Comparison of ENCODE assay signal across 8 cellular contexts in the genomic region with DNA sequence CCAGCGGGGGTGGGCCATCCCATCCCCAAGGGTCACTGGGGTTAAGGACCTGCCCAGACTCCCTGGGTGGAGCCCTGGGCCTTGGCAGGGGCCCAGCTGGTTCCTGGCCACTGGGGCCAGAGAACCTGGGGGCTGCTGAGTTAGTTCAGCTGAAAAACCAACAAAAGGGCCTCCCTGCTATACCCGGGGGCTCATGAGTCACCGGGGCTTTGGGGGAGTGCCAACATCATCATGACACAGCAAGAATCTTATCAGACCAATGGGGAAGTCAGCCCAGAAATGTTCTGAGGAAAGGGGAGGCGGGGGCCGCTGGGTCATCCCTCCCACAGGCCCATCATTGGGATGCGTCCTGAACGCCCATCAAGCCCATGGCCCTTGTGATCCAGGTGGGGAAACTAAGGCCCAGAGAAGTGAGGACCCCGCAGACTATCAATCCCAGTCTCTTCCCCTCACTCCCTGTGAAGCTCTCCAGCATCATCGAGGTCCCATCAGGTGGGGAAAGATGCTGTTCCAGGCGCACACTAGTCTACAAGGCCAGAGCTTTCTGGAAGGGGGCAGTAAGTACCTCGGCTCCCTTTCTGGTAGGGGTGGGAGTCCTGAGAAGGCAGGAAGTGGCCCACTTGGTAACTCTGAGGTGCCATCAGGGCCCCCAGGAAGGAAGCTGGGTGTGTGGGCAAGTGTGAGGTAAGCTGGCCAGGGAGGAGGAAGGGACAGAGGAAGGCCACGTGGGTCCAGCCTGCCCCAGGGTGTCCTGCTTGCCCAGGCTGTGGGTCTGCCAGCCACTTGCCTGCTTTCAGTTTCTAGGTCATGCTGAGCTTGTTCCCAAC. TPM values are rescaled to one million over a fixed set of nuclear protein-coding genes. Genes with fewer than 3 reads are reported as not detected.
DNase-seq lines count a peak whose midpoint lies in the region; TF ChIP-seq lines count a peak whose summit lies in the region.

No MANE protein-coding gene starts in this region.

- peaks cover 0 to 16% (median 0%) of the 10 kb centered on the region in 3 donors for H3K27me3 Mint-ChIP-seq in CD14-positive monocyte (ENCODE audit: low read depth in 3 of 3)
- peaks cover 27% of the 10 kb centered on the region for H3K27me3 Mint-ChIP-seq in activated T-cell treated with anti-CD3 and anti-CD28 coated beads, Interleukin-2, amount 50 U/mL, for 24 hours
- H3K27me3 Mint-ChIP-seq in glutamatergic neuron (ENCODE audit: unreplicated experiment), result no peaks in the 10 kb centered on the region

- no peak overlapping the region for H3K4me3 ChIP-seq in fibroblast of pulmonary artery (replicated peaks; ENCODE audit: low read depth, low read length)

- POLR2A ChIA-PET in GM10248 (lab: Yijun Ruan, JAX), result interaction anchor here (1.7 kb wide), 1 partner anchor 171 kb away, joined by 4 read pairs; no protein-coding TSS in a partner anchor

- H3K9me3 Mint-ChIP-seq in CD14-positive monocyte (peaks cover 0 to 17% (median 5%) of the 10 kb centered on the region in 7 donors), glutamatergic neuron (ENCODE audit: unreplicated experiment) (no peaks in the 10 kb centered on the region)
- no peaks in the 10 kb centered on the region for H3K9me3 Mint-ChIP-seq in activated T-cell treated with anti-CD3 and anti-CD28 coated beads, Interleukin-2, amount 50 U/mL, for 24 hours

- peaks cover 18 to 51% of the 10 kb centered on the region in 2 donors for H3K36me3 Mint-ChIP-seq in CD14-positive monocyte
- H3K36me3 Mint-ChIP-seq in activated T-cell treated with anti-CD3 and anti-CD28 coated beads, Interleukin-2, amount 50 U/mL, for 24 hours (ENCODE audit: low read depth), result peaks cover 66% of the 10 kb centered on the region
- H3K36me3 Mint-ChIP-seq in glutamatergic neuron (ENCODE audit: unreplicated experiment), result no peaks in the 10 kb centered on the region

- H3K27ac Mint-ChIP-seq in CD14-positive monocyte (peak overlapping the region; percentile 97 to 99 (median 97)), glutamatergic neuron (ENCODE audit: unreplicated experiment) (no peak overlapping the region)
- peak overlapping the region; percentile 95 for H3K27ac Mint-ChIP-seq in activated T-cell treated with anti-CD3 and anti-CD28 coated beads, Interleukin-2, amount 50 U/mL, for 24 hours

- DNase-seq in CD14-positive monocyte (ENCODE audit: low spot score), result peak; percentile 87
- DNase-seq in M059J (ENCODE audit: low read depth), result peak; percentile 98
- DNase-seq in activated T-cell treated with anti-CD3 and anti-CD28 coated beads, Interleukin-2, amount 50 U/mL, for 24 hours, result peak; percentile 72
- peak; percentile 95 for DNase-seq in fibroblast of pulmonary artery (ENCODE audit: low read depth)
- peak; percentile 95 for DNase-seq in posterior vena cava (ENCODE audit: low spot score)
- DNase-seq in islet precursor cell, result no peak
- DNase-seq in GM10248 (ENCODE audit: extremely low spot score), result no peak
- no peak for DNase-seq in glutamatergic neuron

- H3K4me1 Mint-ChIP-seq in CD14-positive monocyte (peaks cover 56% of the 10 kb centered on the region), glutamatergic neuron (ENCODE audit: low read depth, unreplicated experiment) (no peaks in the 10 kb centered on the region)
- peaks cover 63% of the 10 kb centered on the region for H3K4me1 Mint-ChIP-seq in activated T-cell treated with anti-CD3 and anti-CD28 coated beads, Interleukin-2, amount 50 U/mL, for 24 hours (ENCODE audit: low read depth)

- H3K4me3 Mint-ChIP-seq in CD14-positive monocyte (peak overlapping the region; percentile 65 to 72), glutamatergic neuron (ENCODE audit: unreplicated experiment) (no peak overlapping the region)
- peak overlapping the region; percentile 74 for H3K4me3 Mint-ChIP-seq in activated T-cell treated with anti-CD3 and anti-CD28 coated beads, Interleukin-2, amount 50 U/mL, for 24 hours

- TF ChIP-seq CTCF in CD14-positive monocyte (IDR thresholded peaks at IDR 0.05) (no peak), fibroblast of pulmonary artery (IDR thresholded peaks at IDR 0.05; ENCODE audit: low read length, missing control alignments) (no peak), GM10248 (IDR thresholded peaks at IDR 0.05; ENCODE audit: control extremely low read depth, extremely low read depth, low read depth, missing control alignments) (no peak), glutamatergic neuron (IDR thresholded peaks at IDR 0.05; ENCODE audit: partially characterized antibody, unreplicated experiment) (no peak)

- intact Hi-C loops in CD14-positive monocyte (cut with micrococcal nuclease), result no loop called here
- intact Hi-C loops in posterior vena cava (cut with DNase I), result no loop called here

- CTCF ChIA-PET in GM10248 (lab: Yijun Ruan, JAX), result interaction anchor here (1.2 to 2.9 kb wide), 4 partner anchors 8 to 405 kb away, joined by 3 to 10 read pairs (median 6); a partner anchor contains a TSS

RNA-seq across cellular contexts. Expression of a gene that starts 4.5 kb away (rescaled TPM):
- 10 to 100 TPM; 10.7 to 14.7 TPM for polyA plus RNA-seq in CD14-positive monocyte
- total RNA-seq in M059J (2014; rRNA removed; shearing (Covaris generic)), result 157 and 205 TPM in 2 replicates
- total RNA-seq in posterior vena cava (10 to 100 TPM; 51.9 to 55.4 TPM), glutamatergic neuron (ENCODE audit: unreplicated experiment) (122 TPM)

RNA-seq across cellular contexts. Expression of a gene that starts 5.3 kb away (rescaled TPM):
- 10 to 100 TPM; 31.3 to 33.7 TPM for polyA plus RNA-seq in CD14-positive monocyte
- total RNA-seq in M059J (2014; rRNA removed; shearing (Covaris generic)), result 52.4 and 70.5 TPM in 2 replicates
- total RNA-seq in posterior vena cava (10 to 100 TPM; 24.2 to 25.6 TPM), glutamatergic neuron (ENCODE audit: unreplicated experiment) (27.6 TPM)

RNA-seq across cellular contexts. Expression of a gene that starts 26.1 kb away (rescaled TPM):
- polyA plus RNA-seq in CD14-positive monocyte, result 10 to 100 TPM; 14.5 to 16.3 TPM
- total RNA-seq in M059J (2014; rRNA removed; shearing (Covaris generic)), result 53.2 and 72.8 TPM in 2 replicates
- 10 to 100 TPM; 26.1 to 28.6 TPM for total RNA-seq in posterior vena cava
- total RNA-seq in glutamatergic neuron (ENCODE audit: unreplicated experiment), result 32.0 TPM

RNA-seq across cellular contexts. Expression of a gene that starts 42.8 kb away (rescaled TPM):
- polyA plus RNA-seq in CD14-positive monocyte, result not detected
- total RNA-seq in M059J (2014; rRNA removed; shearing (Covaris generic)), result not detected in 2 replicates
- not detected for total RNA-seq in posterior vena cava
- total RNA-seq in glutamatergic neuron (ENCODE audit: unreplicated experiment), result not detected

RNA-seq across cellular contexts. Expression of a gene that starts 51.7 kb away (rescaled TPM):
- 10 to 100 TPM; 25.3 to 26.7 TPM for polyA plus RNA-seq in CD14-positive monocyte
- total RNA-seq in M059J (2014; rRNA removed; shearing (Covaris generic)), result 65.4 and 80.7 TPM in 2 replicates
- 10 to 100 TPM; 27.4 to 31.3 TPM for total RNA-seq in posterior vena cava
- 6.1 TPM for total RNA-seq in glutamatergic neuron (ENCODE audit: unreplicated experiment)

Comparison
In these comparisons a context has a peak if more than half of its experiments do, and no peak if none do; other contexts are left out.
1. DNase-seq: peak in CD14-positive monocyte (single experiment), M059J (single experiment), activated T-cell treated with anti-CD3 and anti-CD28 coated beads, Interleukin-2, amount 50 U/mL, for 24 hours (single experiment), fibroblast of pulmonary artery (single experiment) and posterior vena cava (single experiment); none in islet precursor cell (single experiment), GM10248 (single experiment) and glutamatergic neuron (single experiment).